In genomic region chr20:32108814-32109391, GRCh38 we compare ENCODE assay signal across 8 cellular contexts. TPM values are rescaled to one million over a fixed set of nuclear protein-coding genes. Genes with fewer than 3 reads are reported as not detected.
DNase-seq lines count a peak whose midpoint lies in the region; ATAC-seq, FAIRE-seq and TF ChIP-seq lines count a peak whose summit lies in the region.

No MANE protein-coding gene starts in this region.

- no peaks in the 10 kb centered on the region for H3K27me3 ChIP-seq in CD8-positive, alpha-beta T cell (ENCODE audit: insufficient read depth, low read length)
- H3K27me3 ChIP-seq in OCI-LY3 (ENCODE audit: low read depth, low read length) (no peaks in the 10 kb centered on the region), pancreas (no peaks in the 10 kb centered on the region)

- H3K4me2 ChIP-seq in OCI-LY3 (ENCODE audit: low read length), result peak overlapping the region; percentile 24

- H3K4me1 ChIP-seq in CD8-positive, alpha-beta T cell (ENCODE audit: insufficient read depth, low read length), result peaks cover 23% of the 10 kb centered on the region
- H3K4me1 ChIP-seq in OCI-LY3 (ENCODE audit: low read length), result peaks cover 11% of the 10 kb centered on the region
- peaks cover 0 to 15% (median 4%) of the 10 kb centered on the region in 3 donors for H3K4me1 ChIP-seq in pancreas

- FAIRE-seq in pancreas (lab: Jason Lieb, UNC), result no peak

- peaks cover 33% of the 10 kb centered on the region for H3K4me1 Mint-ChIP-seq in CD8-positive, alpha-beta T cell (ENCODE audit: low read depth)

- POLR2A ChIA-PET in CD8-positive, alpha-beta T cell (lab: Charles Lee), result interaction anchor here (0.6 to 2.1 kb wide), 4 partner anchors 10 to 229 kb away, joined by 3 to 6 read pairs (median 4); no protein-coding TSS in a partner anchor

- peak overlapping the region; percentile 91 for H3K27ac ChIP-seq in CD8-positive, alpha-beta T cell (ENCODE audit: low read depth, low read length)
- H3K27ac ChIP-seq in OCI-LY3 (ENCODE audit: low read length), result no peak overlapping the region
- peak overlapping the region; percentile 97 to 100 (median 99) for H3K27ac ChIP-seq in pancreas

- no peaks in the 10 kb centered on the region for H3K9me3 ChIP-seq in CD8-positive, alpha-beta T cell (ENCODE audit: low read length)
- no peaks in the 10 kb centered on the region for H3K9me3 ChIP-seq in OCI-LY3 (ENCODE audit: insufficient read depth, low read length)
- H3K9me3 ChIP-seq in pancreas, result no peaks in the 10 kb centered on the region

- peaks cover 9% of the 10 kb centered on the region for H3K36me3 Mint-ChIP-seq in CD8-positive, alpha-beta T cell

- H3K9me3 Mint-ChIP-seq in CD8-positive, alpha-beta T cell, result no peaks in the 10 kb centered on the region

- peak overlapping the region; percentile 97; the same call in 1 of the 2 replicates for H2AFZ ChIP-seq in OCI-LY3 (ENCODE audit: low read depth, low read length)

- H3K4me3 Mint-ChIP-seq in CD8-positive, alpha-beta T cell, result peak overlapping the region; percentile 95

- DNase-seq in CD8-positive, alpha-beta T cell, result no peak
- DNase-seq in epithelial cell of esophagus (ENCODE audit: low read depth), result no peak
- DNase-seq in pancreas, result no peak
- no peak for DNase-seq in Ammon's horn (ENCODE audit: low spot score)
- no peak for DNase-seq in central memory CD4-positive, alpha-beta T cell
- DNase-seq in T-helper 2 cell, result no peak
- no peak for DNase-seq in iPS-NIHi11 (ENCODE audit: low spot score)

- ATAC-seq in CD8-positive, alpha-beta T cell, result no peak
- no peak for ATAC-seq in pancreas

- peak overlapping the region; percentile 100 for H3K27ac Mint-ChIP-seq in CD8-positive, alpha-beta T cell

- no peak overlapping the region for H3K9ac ChIP-seq in OCI-LY3 (ENCODE audit: low read length)

- H3K4me3 ChIP-seq in CD8-positive, alpha-beta T cell (ENCODE audit: low read depth, low read length), result peak overlapping the region; percentile 65
- H3K4me3 ChIP-seq in OCI-LY3 (ENCODE audit: low read length) (peak overlapping the region; percentile 86), epithelial cell of esophagus (ENCODE audit: low read length) (peak overlapping the region; percentile 89), pancreas (peak overlapping the region; percentile 81 to 99 (median 86))

- H3K79me2 ChIP-seq in OCI-LY3 (ENCODE audit: low read length), result peaks cover 44% of the 10 kb centered on the region

- TF ChIP-seq CTCF in CD8-positive, alpha-beta T cell (IDR thresholded peaks at IDR 0.05), result no peak
- TF ChIP-seq CTCF in OCI-LY3 (IDR thresholded peaks at IDR 0.05; ENCODE audit: low read depth, low read length) (no peak), epithelial cell of esophagus (IDR thresholded peaks at IDR 0.05; ENCODE audit: insufficient read depth, low read depth, low read length, missing control alignments) (no peak), pancreas (IDR thresholded peaks at IDR 0.05) (no peak)

- peaks cover 1% of the 10 kb centered on the region for H3K27me3 Mint-ChIP-seq in CD8-positive, alpha-beta T cell (ENCODE audit: low read depth)

- H4K20me1 ChIP-seq in OCI-LY3 (ENCODE audit: insufficient read depth, low read length), result peaks cover 22% of the 10 kb centered on the region

- WGBS in pancreas, 2 donors, result 46 to 52% methylated on average over 5 of the region's 5 CpGs

- intact Hi-C loops in CD8-positive, alpha-beta T cell (cut with DNase I, micrococcal nuclease), result loop anchor here (1.0 to 5.0 kb wide), 8 partner anchors 98 to 712 kb away; partner anchors contain the start of genes ASXL1 (in 1 of the 2), KIF3B (in 1 of the 2), PDRG1 (in 1 of the 2) and PLAGL2 (in 1 of the 2)
- intact Hi-C loops in pancreas (cut with DNase I), result no loop called here

- H3K36me3 ChIP-seq in CD8-positive, alpha-beta T cell (ENCODE audit: insufficient read depth, low read length), result no peaks in the 10 kb centered on the region
- peaks cover 15% of the 10 kb centered on the region for H3K36me3 ChIP-seq in OCI-LY3 (replicated peaks; ENCODE audit: low read depth, low read length)
- H3K36me3 ChIP-seq in pancreas, result no peaks in the 10 kb centered on the region

- CTCF ChIA-PET in CD8-positive, alpha-beta T cell (lab: Charles Lee), result interaction anchor here (0.9 to 3.1 kb wide), 5 partner anchors 10 to 413 kb away, joined by 3 to 15 read pairs (median 3); partner anchors contain the start of gene PDRG1

RNA-seq across cellular contexts. Expression of gene TM9SF4, which starts 0.6 kb away (rescaled TPM):
- 10 to 100 TPM; 27.5 to 29.2 TPM for total RNA-seq in CD8-positive, alpha-beta T cell
- 10 to 100 TPM; 15.3 to 30.2 (median 20.9) TPM for total RNA-seq in pancreas
- polyA plus RNA-seq in pancreas, result 10 to 100 TPM; 12.7 to 23.7 TPM

RNA-seq across cellular contexts. Expression of gene HCK, which starts 56.9 kb away (rescaled TPM):
- under 1 TPM; 0.14 to 0.44 TPM for total RNA-seq in CD8-positive, alpha-beta T cell
- total RNA-seq in pancreas, result 10 to 100 TPM in 1 of 6 donors, 1 to 10 TPM in 3, under 1 TPM in 2; 0.42 to 12.9 (median 2.3) TPM
- polyA plus RNA-seq in pancreas, result 1 to 10 TPM; 2.1 to 2.3 TPM

Comparison
In these comparisons a context has a peak if more than half of its experiments do, and no peak if none do; other contexts are left out.
1. intact Hi-C loops: an anchor here in CD8-positive, alpha-beta T cell (1.0 to 5.0 kb wide); none called in pancreas.